In genomic region chr1:37477198-37477931, GRCh38 we compare ENCODE assay signal across 8 cellular contexts. TPM values are rescaled to one million over a fixed set of nuclear protein-coding genes. Genes with fewer than 3 reads are reported as not detected.
DNase-seq lines count a peak whose midpoint lies in the region; ATAC-seq and TF ChIP-seq lines count a peak whose summit lies in the region.

No MANE protein-coding gene starts in this region.

- intact Hi-C loops in right lobe of liver (cut with DNase I): no loop called here

- in situ Hi-C loops in brain microvascular endothelial cell (cut with HindIII; ENCODE audit: low pct_ligation_motif_present, low sequenced_read_pairs): no loop called here

- H3K36me3 ChIP-seq in ACC112 (ENCODE audit: insufficient read depth, low read length) (peaks cover 25% of the 10 kb centered on the region; the same call in 1 of the 2 replicates), brain microvascular endothelial cell (replicated peaks) (peaks cover 60% of the 10 kb centered on the region), right lobe of liver (peaks cover 15 to 38% (median 22%) of the 10 kb centered on the region in 4 donors)

- H3K4me3 ChIP-seq in ACC112 (ENCODE audit: low read depth, low read length): peak overlapping the region; percentile 88
- H3K4me3 ChIP-seq in brain microvascular endothelial cell (ENCODE audit: low read depth, low read length): peak overlapping the region; percentile 90
- peak overlapping the region; percentile 3 to 86 (median 85) for H3K4me3 ChIP-seq in right lobe of liver

- WGBS in right lobe of liver (ENCODE audit: insufficient coverage, low coverage, low lambda C conversion rate, missing lambda C conversion rate): 3% methylated on average over 3 of the region's 10 CpGs

- H3K4me1 ChIP-seq in ACC112 (ENCODE audit: control insufficient read depth, insufficient read depth, low read length, unreplicated experiment) (peaks cover 60% of the 10 kb centered on the region), right lobe of liver (peaks cover 0 to 63% (median 24%) of the 10 kb centered on the region in 4 donors)

- DNase-seq in UCSD-AML1 (lab: John Stamatoyannopoulos, UW; ENCODE audit: unreplicated experiment): peak; percentile 72
- peak; percentile 62 for DNase-seq in brain microvascular endothelial cell
- DNase-seq in right lobe of liver: peak; percentile 55 to 83 (median 68)
- DNase-seq in stimulated activated CD4-positive, alpha-beta T cell treated with anti-CD3 and anti-CD28 coated beads, TNF-alpha, amount 100 ng/mL, for 48 hours (ENCODE audit: low read depth in 3 of 3): peak in 2 of 3 donors; percentile 69 to 72
- no peak for DNase-seq in inferior parietal cortex (ENCODE audit: extremely low spot score)

- TF ChIP-seq CTCF in brain microvascular endothelial cell (IDR thresholded peaks at IDR 0.05; ENCODE audit: low read depth, low read length, missing control alignments) (peak; percentile 9), right lobe of liver (IDR thresholded peaks at IDR 0.05) (no peak)

- TF ChIP-seq POLR2A in right lobe of liver (IDR thresholded peaks at IDR 0.05): peak; percentile 19

- no peaks in the 10 kb centered on the region for H3K9me3 ChIP-seq in right lobe of liver

- ATAC-seq in GM19035 (IDR thresholded peaks at IDR 0.05; ENCODE audit: unreplicated experiment): peak; percentile 37
- ATAC-seq in HG03378 (IDR thresholded peaks at IDR 0.05; ENCODE audit: unreplicated experiment): peak; percentile 51
- peak in 2 of 4 donors; percentile 0 to 27 for ATAC-seq in right lobe of liver

- H3K79me2 ChIP-seq in ACC112 (ENCODE audit: control insufficient read depth, insufficient read depth, low read length, unreplicated experiment): peaks cover 79% of the 10 kb centered on the region

- no peak overlapping the region for H2AFZ ChIP-seq in ACC112 (ENCODE audit: low read length, unreplicated experiment)

- H3K27ac ChIP-seq in ACC112 (ENCODE audit: low read depth, low read length) (peak overlapping the region; percentile 99), brain microvascular endothelial cell (peak overlapping the region; percentile 93), right lobe of liver (peak overlapping the region; percentile 94 to 100 (median 98))

- no peaks in the 10 kb centered on the region for H3K27me3 ChIP-seq in ACC112 (ENCODE audit: insufficient read depth, low read length)
- H3K27me3 ChIP-seq in brain microvascular endothelial cell (replicated peaks): no peaks in the 10 kb centered on the region
- no peaks in the 10 kb centered on the region for H3K27me3 ChIP-seq in right lobe of liver

RNA-seq across cellular contexts. Expression of gene ZC3H12A, which starts 3.0 kb away (rescaled TPM):
- total RNA-seq in right lobe of liver: 10 to 100 TPM in 3 of 6 experiments, 1 to 10 TPM in 3; 2.7 to 21.9 (median 8.3) TPM

RNA-seq across cellular contexts. Expression of gene MEAF6, which starts 37.2 kb away (rescaled TPM):
- 10 to 100 TPM; 12.9 to 55.9 (median 32.8) TPM for total RNA-seq in right lobe of liver
